ENCODE assay signal across 10 cellular contexts in the genomic region with DNA sequence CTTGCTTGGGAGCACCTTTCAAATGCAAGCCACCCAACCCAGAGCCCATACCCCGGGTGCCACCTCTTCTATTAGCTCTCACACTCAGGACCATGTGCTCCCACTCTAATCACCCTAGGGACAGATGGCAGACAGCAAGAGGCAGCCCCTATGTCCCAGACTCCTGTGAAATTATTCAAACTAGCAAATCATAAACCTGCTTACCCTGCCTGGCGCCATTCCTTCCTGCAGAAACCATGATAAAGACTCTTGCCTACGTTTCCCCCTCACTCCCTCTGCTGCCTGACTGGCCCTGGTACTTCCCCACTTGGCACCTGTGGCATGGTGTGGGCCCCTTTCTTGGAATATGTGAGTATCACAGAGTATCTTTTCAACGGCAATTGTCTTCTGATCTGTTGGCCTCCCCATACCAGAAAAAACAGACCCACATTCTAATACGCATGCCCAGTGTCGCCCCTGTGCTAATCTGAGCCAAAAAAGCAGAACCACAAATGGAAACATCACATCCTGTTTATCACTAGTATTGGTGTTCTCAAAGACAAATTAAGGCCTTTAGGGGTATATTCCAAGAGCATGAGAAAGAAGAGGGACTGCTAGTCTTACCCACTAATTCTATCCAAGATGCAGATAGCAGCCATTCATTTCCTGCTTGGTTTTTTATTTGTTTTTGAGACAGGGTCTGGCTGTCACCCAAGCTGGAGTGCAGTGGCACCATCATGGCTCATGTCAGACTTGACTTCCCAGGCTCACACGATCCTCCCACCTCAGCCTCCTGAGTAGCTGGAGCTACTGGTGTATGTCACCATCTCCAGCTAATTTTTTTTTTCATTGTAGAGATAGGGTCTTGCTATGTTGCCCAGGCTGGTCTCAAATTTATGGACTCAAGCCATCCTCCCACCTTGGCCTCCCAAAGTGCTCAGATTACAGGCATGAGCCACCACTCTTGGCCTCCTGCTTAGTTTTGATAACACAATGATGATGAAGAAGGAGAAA. TPM values are rescaled to one million over a fixed set of nuclear protein-coding genes. Genes with fewer than 3 reads are reported as not detected.
A peak's percentile ranks its signal among the peaks of the same experiment; 100 is the strongest.
DNase-seq lines count a peak whose midpoint lies in the region; ATAC-seq and TF ChIP-seq lines count a peak whose summit lies in the region.
"Had no signal": no experiment of that assay in that cellular context is flagged by ENCODE, and none has a peak within 500 bp of the region (broad histone marks: within the 10 kb centered on the region; RNA-seq: fewer than 3 reads in every experiment).

No MANE protein-coding gene starts in this region.

- H3K27me3 Mint-ChIP-seq in CD14-positive monocyte (ENCODE audit: low read depth in 3 of 3) = no peaks in the 10 kb centered on the region

- WGBS in spleen, 5 donors = 36 to 51% (median 40%) methylated on average over 7 of the region's 7 CpGs

- H3K4me3 Mint-ChIP-seq in CD14-positive monocyte = peak overlapping the region in 1 of 2 donors; percentile 79

- H3K27me3 ChIP-seq in spleen (replicated peaks in 1 of 7) = no peaks in the 10 kb centered on the region
- H3K27me3 ChIP-seq in osteoblast (ENCODE audit: insufficient read depth, low read length) = peaks cover 3% of the 10 kb centered on the region
- H3K27me3 ChIP-seq: hepatocyte had no signal

- H3K9me3 Mint-ChIP-seq in CD14-positive monocyte = peaks cover 0 to 4% (median 0%) of the 10 kb centered on the region in 7 donors

- no peaks in the 10 kb centered on the region for H4K20me1 ChIP-seq in osteoblast (ENCODE audit: insufficient read depth, low read length)

- H3K27ac ChIP-seq in spleen = peak overlapping the region; percentile 46 to 82 (median 76)
- no peak overlapping the region for H3K27ac ChIP-seq in osteoblast (ENCODE audit: low read depth, low read length)

- intact Hi-C loops in spleen (cut with DNase I; ENCODE audit: low total_unique reads) (no loop called here), CD14-positive monocyte (cut with micrococcal nuclease) (no loop called here)

- DNase-seq in T-helper 1 cell (peak; percentile 20 to 73 (median 41)), spleen (no peak), NCI-H526 (lab: John Stamatoyannopoulos, UW) (no peak), osteoblast (ENCODE audit: insufficient read length, low spot score, missing footprints) (no peak), CD14-positive monocyte (ENCODE audit: low spot score) (no peak), G401 (ENCODE audit: low spot score) (no peak)
- DNase-seq in activated effector memory CD4-positive, alpha-beta T cell treated with anti-CD3 and anti-CD28 coated beads, Interleukin-2, amount 50 U/mL, for 16 hours = peak; percentile 84
- DNase-seq: SHP77 had no signal

- H3K4me1 Mint-ChIP-seq in CD14-positive monocyte = peaks cover 36% of the 10 kb centered on the region

- H3K36me3 Mint-ChIP-seq in CD14-positive monocyte = no peaks in the 10 kb centered on the region

- no peaks in the 10 kb centered on the region for H3K79me2 ChIP-seq in osteoblast (ENCODE audit: insufficient read depth, low read length)
- H3K79me2 ChIP-seq: hepatocyte had no signal

- H3K36me3 ChIP-seq in spleen (no peaks in the 10 kb centered on the region), osteoblast (ENCODE audit: insufficient read depth, low read length) (no peaks in the 10 kb centered on the region)

- no peak overlapping the region for H3K4me3 ChIP-seq in spleen
- H3K4me3 ChIP-seq in osteoblast (ENCODE audit: insufficient read depth, low read length) = no peak overlapping the region
- H3K4me3 ChIP-seq: hepatocyte had no signal

- in situ Hi-C loops in G401 (cut with HindIII; ENCODE audit: low sequenced_read_pairs) = no loop called here

- ATAC-seq in GM18909 (IDR thresholded peaks at IDR 0.05; ENCODE audit: poor library complexity, unreplicated experiment) = peak; percentile 39

- TF ChIP-seq POLR2A in spleen (IDR thresholded peaks at IDR 0.05) = no peak

- peak overlapping the region in 2 of 7 donors; percentile 52 to 88 for H3K27ac Mint-ChIP-seq in CD14-positive monocyte

- no peak overlapping the region for H2AFZ ChIP-seq in osteoblast (ENCODE audit: low read length)
- H2AFZ ChIP-seq: hepatocyte had no signal

- TF ChIP-seq CTCF in spleen (IDR thresholded peaks at IDR 0.05 in 8 of 11, conservative IDR thresholded peaks at IDR 0.05 in 3 of 11) (no peak), osteoblast (IDR thresholded peaks at IDR 0.05; ENCODE audit: extremely low read depth, low read depth, low read length) (no peak), CD14-positive monocyte (IDR thresholded peaks at IDR 0.05) (no peak)

- H3K9me3 ChIP-seq in spleen = no peaks in the 10 kb centered on the region
- H3K9me3 ChIP-seq in osteoblast (ENCODE audit: low read depth, low read length) = no peaks in the 10 kb centered on the region

- no peak overlapping the region for H3K4me2 ChIP-seq in osteoblast (ENCODE audit: insufficient read depth, low read length)
- H3K4me2 ChIP-seq: hepatocyte had no signal

- H3K4me1 ChIP-seq in spleen = peaks cover 14 to 62% (median 42%) of the 10 kb centered on the region in 6 donors
- H3K4me1 ChIP-seq in osteoblast (ENCODE audit: insufficient read depth, low read length) = no peaks in the 10 kb centered on the region

RNA-seq across cellular contexts. Expression of a gene that starts 44.1 kb away (rescaled TPM):
- total RNA-seq in spleen (10 to 100 TPM; 23.2 to 52.3 (median 30.4) TPM), osteoblast (42.7 and 50.7 TPM in 2 replicates)
- polyA plus RNA-seq in spleen (10 to 100 TPM; 15.4 to 21.8 (median 16.6) TPM), CD14-positive monocyte (1 to 10 TPM; 4.3 to 8.3 TPM)
- 3.1 and 4.1 TPM in 2 replicates for total RNA-seq in G401 (2014; rRNA removed; shearing (Covaris generic))

Comparison
In these comparisons a context has a peak if more than half of its experiments do, and no peak if none do; other contexts are left out.
1. DNase-seq: peak in T-helper 1 cell (5 of 5) and activated effector memory CD4-positive, alpha-beta T cell treated with anti-CD3 and anti-CD28 coated beads, Interleukin-2, amount 50 U/mL, for 16 hours (single experiment); none in spleen (single experiment), NCI-H526 (0 of 2), osteoblast (single experiment), CD14-positive monocyte (single experiment) and G401 (single experiment).